Comparison of ENCODE assay signal across 27 cellular contexts in genomic region chr15:85515212-85515611, GRCh38.
A peak's percentile ranks its signal among the peaks of the same experiment; 100 is the strongest.
DNase-seq lines count a peak whose midpoint lies in the region; ATAC-seq, FAIRE-seq and TF ChIP-seq lines count a peak whose summit lies in the region.
"Had no signal": no experiment of that assay in that cellular context is flagged by ENCODE, and none has a peak within 500 bp of the region (broad histone marks: within the 10 kb centered on the region; RNA-seq: fewer than 3 reads in every experiment).

No MANE protein-coding gene starts in this region.

- H3K36me3 ChIP-seq in body of pancreas (replicated peaks in 1 of 2; ENCODE audit: insufficient read depth in 1 of 2, low read depth in 2 of 2) (no peaks in the 10 kb centered on the region), mucosa of descending colon (ENCODE audit: low read depth) (no peaks in the 10 kb centered on the region), gastrocnemius medialis (no peaks in the 10 kb centered on the region)
- H3K36me3 ChIP-seq: Peyer's patch, SJSA1, tibial artery had no signal

- peak; percentile 78 for ATAC-seq in body of pancreas
- peak; percentile 74 for ATAC-seq in mucosa of descending colon
- no peak for ATAC-seq in gastrocnemius medialis
- ATAC-seq: activated CD4-positive, alpha-beta T cell treated with anti-CD3 and anti-CD28 coated beads for 36 hours; activated T-cell treated with anti-CD3 and anti-CD28 coated beads, Interleukin-2, amount 50 U/mL, for 4 hours; stimulated activated naive CD8-positive, alpha-beta T cell treated with anti-CD3 and anti-CD28 coated beads, Interleukin-15, Interleukin-2, amounts not matched to agents 100 U/mL and 50 U/mL, for 24 hours had no signal

- H3K4me1 ChIP-seq in body of pancreas (peaks cover 34% of the 10 kb centered on the region), mucosa of descending colon (ENCODE audit: low read depth) (peaks cover 11% of the 10 kb centered on the region), gastrocnemius medialis (peaks cover 5 to 10% of the 10 kb centered on the region in 2 donors)
- H3K4me1 ChIP-seq: SJSA1, tibial artery had no signal

- DNase-seq in HuH-7 (ENCODE audit: low spot score) (peak; percentile 52), body of pancreas (no peak), mucosa of descending colon (no peak), gastrocnemius medialis (no peak)
- DNase-seq in stimulated activated CD4-positive, alpha-beta T cell treated with anti-CD3 and anti-CD28 coated beads, Interleukin-12 subunit alpha, Interleukin-12 subunit beta, amount 100 ng/mL, for 4 hours, result no peak
- DNase-seq in activated CD8-positive, alpha-beta memory T cell treated with anti-CD3 and anti-CD28 coated beads, Interleukin-2, amount 50 U/mL, for 48 hours, result no peak
- DNase-seq: activated CD4-positive, alpha-beta T cell treated with anti-CD3 and anti-CD28 coated beads for 36 hours; activated naive CD4-positive, alpha-beta T cell treated with anti-CD3 and anti-CD28 coated beads for 36 hours; activated T-cell treated with anti-CD3 and anti-CD28 coated beads, Interleukin-2, amount 50 U/mL, for 4 hours; amniotic stem cell; caudate nucleus; dermis blood vessel endothelial cell; HFFc6; kidney; mesenchymal stem cell; naive B cell; NCI-H1436 treated with DMSO at 0.1 percent for 48 hours; NCI-H510A treated with DMSO at 0.1 percent for 48 hours; occipital lobe; Peyer's patch; retina; stimulated activated naive CD8-positive, alpha-beta T cell treated with anti-CD3 and anti-CD28 coated beads, Interleukin-15, Interleukin-2, amounts not matched to agents 100 U/mL and 50 U/mL, for 24 hours; tibial artery had no signal

- in situ Hi-C loops in gastrocnemius medialis (cut with MboI; ENCODE audit: low sequenced_read_pairs in 4 of 4), result no loop called here

- FAIRE-seq in G401.6 (lab: Jason Lieb, UNC), result peak; percentile 3
- FAIRE-seq: endometrium, kidney had no signal

- 26 to 30% methylated on average over 4 of the region's 4 CpGs for WGBS in body of pancreas, 2 donors

- H3K27me3 ChIP-seq in body of pancreas (no peaks in the 10 kb centered on the region), gastrocnemius medialis (no peaks in the 10 kb centered on the region)
- H3K27me3 ChIP-seq: Peyer's patch, SJSA1, tibial artery had no signal

- H3K27ac ChIP-seq in body of pancreas (peak overlapping the region in 3 of 4 donors; percentile 31 to 49 (median 48)), gastrocnemius medialis (no peak overlapping the region)
- H3K27ac ChIP-seq: KMS-11, Peyer's patch, SJSA1, tibial artery had no signal

- intact Hi-C loops in body of pancreas (cut with DNase I) (no loop called here), mucosa of descending colon (cut with DNase I, micrococcal nuclease) (no loop called here), gastrocnemius medialis (cut with DNase I; ENCODE audit: low total_unique reads) (no loop called here)

- TF ChIP-seq POLR2A in body of pancreas (IDR thresholded peaks at IDR 0.05), result no peak
- TF ChIP-seq POLR2A in gastrocnemius medialis (IDR thresholded peaks at IDR 0.05), result no peak

- H3K4me3 ChIP-seq in body of pancreas (no peak overlapping the region), mucosa of descending colon (no peak overlapping the region), gastrocnemius medialis (no peak overlapping the region)
- H3K4me3 ChIP-seq: Peyer's patch, SJSA1, tibial artery had no signal

- H3K9me3 ChIP-seq in body of pancreas, result no peaks in the 10 kb centered on the region
- H3K9me3 ChIP-seq in mucosa of descending colon, result no peaks in the 10 kb centered on the region
- no peaks in the 10 kb centered on the region for H3K9me3 ChIP-seq in gastrocnemius medialis
- H3K9me3 ChIP-seq: Peyer's patch, SJSA1, tibial artery had no signal

- TF ChIP-seq CTCF in body of pancreas (IDR thresholded peaks at IDR 0.05), result no peak
- TF ChIP-seq CTCF in mucosa of descending colon (IDR thresholded peaks at IDR 0.05), result no peak
- no peak for TF ChIP-seq CTCF in gastrocnemius medialis (IDR thresholded peaks at IDR 0.05 in 4 of 5, conservative IDR thresholded peaks at IDR 0.05 in 1 of 5)

Comparison
In these comparisons a context has a peak if more than half of its experiments do, and no peak if none do; other contexts are left out.
1. ATAC-seq: peak in body of pancreas (single experiment) and mucosa of descending colon (single experiment); none in gastrocnemius medialis (0 of 2).
2. H3K27ac ChIP-seq: peak in body of pancreas (3 of 4); none in gastrocnemius medialis (0 of 4).